Comparison of ENCODE assay signal across 18 cellular contexts in the genomic region with DNA sequence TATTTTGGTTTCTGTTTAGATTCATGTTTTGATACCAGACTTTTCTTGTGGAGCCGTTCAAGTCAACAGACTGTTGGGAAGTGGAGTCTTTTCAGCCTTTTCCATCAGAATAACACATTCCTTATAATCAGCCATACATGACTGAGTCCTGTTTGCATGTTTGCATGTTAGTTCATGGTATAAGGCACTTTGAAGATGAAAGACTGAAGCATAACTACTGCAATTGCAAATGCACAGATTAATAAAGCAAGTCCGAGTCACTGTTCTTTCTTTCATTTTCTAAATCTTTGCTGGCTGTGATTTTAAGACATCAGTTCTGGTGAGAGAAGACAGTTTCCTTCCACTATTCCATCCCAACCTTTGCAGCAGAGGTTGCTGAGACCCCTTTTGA. TPM values are rescaled to one million over a fixed set of nuclear protein-coding genes. Genes with fewer than 3 reads are reported as not detected.
DNase-seq lines count a peak whose midpoint lies in the region; ATAC-seq and TF ChIP-seq lines count a peak whose summit lies in the region.
"Had no signal": no experiment of that assay in that cellular context is flagged by ENCODE, and none has a peak within 500 bp of the region (broad histone marks: within the 10 kb centered on the region; RNA-seq: fewer than 3 reads in every experiment).

No MANE protein-coding gene starts in this region.

- peaks cover 26% of the 10 kb centered on the region for H3K4me1 Mint-ChIP-seq in activated T-cell treated with anti-CD3 and anti-CD28 coated beads, Interleukin-2, amount 50 U/mL, for 72 hours (ENCODE audit: low read depth)
- H3K4me1 Mint-ChIP-seq in activated CD4-positive, alpha-beta memory T cell treated with anti-CD3 and anti-CD28 coated beads, Interleukin-2, amount 10 ng/mL, durations not matched to agents 7 days and 5 days, result peaks cover 28% of the 10 kb centered on the region
- H3K4me1 Mint-ChIP-seq in brain, result peaks cover 9% of the 10 kb centered on the region
- H3K4me1 Mint-ChIP-seq: GM23338 had no signal

- H3K9me3 Mint-ChIP-seq in activated T-cell treated with anti-CD3 and anti-CD28 coated beads, Interleukin-2, amount 50 U/mL, for 72 hours, result peaks cover 5 to 8% of the 10 kb centered on the region in 2 donors
- peaks cover 7% of the 10 kb centered on the region for H3K9me3 Mint-ChIP-seq in activated CD4-positive, alpha-beta memory T cell treated with anti-CD3 and anti-CD28 coated beads, Interleukin-2, amount 10 ng/mL, durations not matched to agents 7 days and 5 days
- H3K9me3 Mint-ChIP-seq in brain, result peaks cover 0 to 18% (median 5%) of the 10 kb centered on the region in 5 experiments
- H3K9me3 Mint-ChIP-seq: CD8-positive, alpha-beta T cell had no signal

- POLR2A ChIA-PET in activated CD4-positive, alpha-beta memory T cell treated with anti-CD3 and anti-CD28 coated beads, Interleukin-2, amount 10 ng/mL, durations not matched to agents 7 days and 5 days (lab: Charles Lee), result no interaction called here

- peaks cover 13 to 18% of the 10 kb centered on the region in 2 donors for H3K36me3 Mint-ChIP-seq in activated T-cell treated with anti-CD3 and anti-CD28 coated beads, Interleukin-2, amount 50 U/mL, for 72 hours (ENCODE audit: insufficient read depth in 2 of 2)
- peaks cover 10% of the 10 kb centered on the region for H3K36me3 Mint-ChIP-seq in activated CD4-positive, alpha-beta memory T cell treated with anti-CD3 and anti-CD28 coated beads, Interleukin-2, amount 10 ng/mL, durations not matched to agents 7 days and 5 days (ENCODE audit: low read depth)
- H3K36me3 Mint-ChIP-seq in brain, result peaks cover 28% of the 10 kb centered on the region

- CTCF ChIA-PET in activated CD4-positive, alpha-beta memory T cell treated with anti-CD3 and anti-CD28 coated beads, Interleukin-2, amount 10 ng/mL, durations not matched to agents 7 days and 5 days (lab: Charles Lee), result no interaction called here

- no peak for DNase-seq in activated T-cell treated with anti-CD3 and anti-CD28 coated beads, Interleukin-2, amount 50 U/mL, for 72 hours
- no peak for DNase-seq in activated T-cell treated with anti-CD3 and anti-CD28 coated beads, Interleukin-2, amount 50 U/mL, for 1 hour
- DNase-seq in activated CD4-positive, alpha-beta memory T cell treated with anti-CD3 and anti-CD28 coated beads, Interleukin-2, amount 10 ng/mL, durations not matched to agents 7 days and 5 days, result no peak
- DNase-seq in renal cortical epithelial cell (ENCODE audit: low read depth) (peak; percentile 55), cerebellar cortex (ENCODE audit: low spot score) (no peak)
- no peak for DNase-seq in stimulated activated CD4-positive, alpha-beta T cell treated with anti-CD3 and anti-CD28 coated beads, Interleukin-4, amount 100 ng/mL, for 1 hour
- DNase-seq: CD8-positive, alpha-beta T cell; COR-L47; DMS153; DMS79 treated with DMSO at 0.1 percent for 48 hours; EL; H7 had no signal

- H3K27ac Mint-ChIP-seq in activated T-cell treated with anti-CD3 and anti-CD28 coated beads, Interleukin-2, amount 50 U/mL, for 72 hours, result peak overlapping the region; percentile 6
- peak overlapping the region; percentile 33 for H3K27ac Mint-ChIP-seq in activated CD4-positive, alpha-beta memory T cell treated with anti-CD3 and anti-CD28 coated beads, Interleukin-2, amount 10 ng/mL, durations not matched to agents 7 days and 5 days
- H3K27ac Mint-ChIP-seq in brain, result peak overlapping the region in 3 of 5 experiments; percentile 11 to 93 (median 60)
- H3K27ac Mint-ChIP-seq: CD14-positive monocyte; CD8-positive, alpha-beta T cell; GM23338 had no signal

- no peaks in the 10 kb centered on the region for H3K27me3 Mint-ChIP-seq in activated T-cell treated with anti-CD3 and anti-CD28 coated beads, Interleukin-2, amount 50 U/mL, for 72 hours (ENCODE audit: low read depth)
- no peaks in the 10 kb centered on the region for H3K27me3 Mint-ChIP-seq in activated CD4-positive, alpha-beta memory T cell treated with anti-CD3 and anti-CD28 coated beads, Interleukin-2, amount 10 ng/mL, durations not matched to agents 7 days and 5 days
- peaks cover 5% of the 10 kb centered on the region for H3K27me3 Mint-ChIP-seq in brain

- no peak for TF ChIP-seq CTCF in brain (conservative IDR thresholded peaks at IDR 0.05)

- peak overlapping the region; percentile 61 to 73 for H3K4me3 Mint-ChIP-seq in activated T-cell treated with anti-CD3 and anti-CD28 coated beads, Interleukin-2, amount 50 U/mL, for 72 hours
- H3K4me3 Mint-ChIP-seq in activated CD4-positive, alpha-beta memory T cell treated with anti-CD3 and anti-CD28 coated beads, Interleukin-2, amount 10 ng/mL, durations not matched to agents 7 days and 5 days, result no peak overlapping the region
- no peak overlapping the region for H3K4me3 Mint-ChIP-seq in brain
- H3K4me3 Mint-ChIP-seq: CD14-positive monocyte; CD8-positive, alpha-beta T cell; GM23338 had no signal

- peak; percentile 49 to 53 for ATAC-seq in activated T-cell treated with anti-CD3 and anti-CD28 coated beads, Interleukin-2, amount 50 U/mL, for 72 hours (replicated peaks in 1 of 2)
- ATAC-seq in GM21576 (IDR thresholded peaks at IDR 0.05; ENCODE audit: unreplicated experiment), result no peak
- ATAC-seq: A549; CD8-positive, alpha-beta T cell; GM23338 had no signal

RNA-seq across cellular contexts. Expression of gene RASL11B, which starts 28.3 kb away (rescaled TPM):
- 1 to 10 TPM in 1 of 2 donors, under 1 TPM in 1; 0.48 to 1.4 TPM for total RNA-seq in activated T-cell treated with anti-CD3 and anti-CD28 coated beads, Interleukin-2, amount 50 U/mL, for 72 hours
- under 1 TPM; 0.25 to 0.33 TPM for total RNA-seq in activated CD4-positive, alpha-beta memory T cell treated with anti-CD3 and anti-CD28 coated beads, Interleukin-2, amount 10 ng/mL, durations not matched to agents 7 days and 5 days
- 9.4 TPM for polyA plus RNA-seq in brain (ENCODE audit: insufficient read depth, low read depth, low replicate concordance)
- 4.7 and 21.2 TPM in 2 replicates for total RNA-seq in renal cortical epithelial cell
- total RNA-seq: HT-29 had no signal
- polyA plus RNA-seq: CD14-positive monocyte had no signal

Comparison
In these comparisons a context has a peak if more than half of its experiments do, and no peak if none do; other contexts are left out.
1. H3K27ac Mint-ChIP-seq: peak in every context shown above with its lines; median percentile 60 in brain; 33 in activated CD4-positive, alpha-beta memory T cell treated with anti-CD3 and anti-CD28 coated beads, Interleukin-2, amount 10 ng/mL, durations not matched to agents 7 days and 5 days; 6 in activated T-cell treated with anti-CD3 and anti-CD28 coated beads, Interleukin-2, amount 50 U/mL, for 72 hours.
2. H3K4me3 Mint-ChIP-seq: peak in activated T-cell treated with anti-CD3 and anti-CD28 coated beads, Interleukin-2, amount 50 U/mL, for 72 hours (2 of 2); none in activated CD4-positive, alpha-beta memory T cell treated with anti-CD3 and anti-CD28 coated beads, Interleukin-2, amount 10 ng/mL, durations not matched to agents 7 days and 5 days (single experiment) and brain (0 of 5).